In the genomic region with DNA sequence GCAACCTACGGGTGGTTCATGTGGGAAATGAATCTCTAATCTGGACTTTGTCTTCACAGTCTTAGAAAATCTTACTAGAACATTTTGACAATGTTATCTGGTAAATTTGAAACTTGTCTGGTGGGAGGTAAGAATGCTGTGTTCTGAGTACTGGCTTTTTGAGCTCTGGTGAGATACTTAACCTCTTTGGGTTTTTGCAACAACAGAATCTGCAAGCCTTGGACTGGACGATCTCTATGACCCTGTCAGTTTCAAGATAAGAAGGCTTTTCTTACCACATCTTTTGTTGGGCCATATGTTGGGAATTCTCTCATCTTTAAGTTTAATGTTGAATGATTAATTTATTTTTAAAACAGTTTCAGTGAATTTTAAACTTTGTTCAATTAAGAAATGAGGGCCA, we compare ENCODE assay signal across 7 cellular contexts.
"Had no signal": no experiment of that assay in that cellular context is flagged by ENCODE, and none has a peak within 500 bp of the region (broad histone marks: within the 10 kb centered on the region; RNA-seq: fewer than 3 reads in every experiment).

No MANE protein-coding gene starts in this region.

- H3K4me3 ChIP-seq: GM12878 had no signal

- ATAC-seq: GM12878 had no signal

- DNase-seq: GDM1, GF-D8 had no signal

- FAIRE-seq: GM12878, GM12891, GM12892, GM18507, GM19239 had no signal
